Comparison of ENCODE assay signal across 1 cellular context in genomic region chr22:35465109-35465701, GRCh38.
TF ChIP-seq lines count a peak whose summit lies in the region.

No MANE protein-coding gene starts in this region.

TF ChIP-seq in H1, 55 proteins besides CTCF, POLR2A, EP300 and RAD21 (continued from another document):
- TF ChIP-seq GABPA (IDR thresholded peaks at IDR 0.05; ENCODE audit: borderline replicate concordance, insufficient read depth, low read length) = no peak
